In genomic region chr6:39203804-39204495, GRCh38 we compare ENCODE assay signal across 11 cellular contexts. TPM values are rescaled to one million over a fixed set of nuclear protein-coding genes. Genes with fewer than 3 reads are reported as not detected.
A peak's percentile ranks its signal among the peaks of the same experiment; 100 is the strongest.
DNase-seq lines count a peak whose midpoint lies in the region; ATAC-seq, FAIRE-seq and TF ChIP-seq lines count a peak whose summit lies in the region.
"Had no signal": no experiment of that assay in that cellular context is flagged by ENCODE, and none has a peak within 500 bp of the region (broad histone marks: within the 10 kb centered on the region; RNA-seq: fewer than 3 reads in every experiment).

No MANE protein-coding gene starts in this region.

- no peaks in the 10 kb centered on the region for H3K27me3 Mint-ChIP-seq in activated naive CD8-positive, alpha-beta T cell treated with anti-CD3 and anti-CD28 coated beads, Interleukin-2, amount 50 U/mL, for 24 hours
- H3K27me3 Mint-ChIP-seq in activated naive CD8-positive, alpha-beta T cell treated with anti-CD3 and anti-CD28 coated beads for 36 hours, result no peaks in the 10 kb centered on the region
- no peaks in the 10 kb centered on the region for H3K27me3 Mint-ChIP-seq in activated T-helper 2 cell treated with anti-CD3 and anti-CD28 coated beads, Interferon-gamma antibody, Interleukin-2, Interleukin-4, amounts not matched to agents 10 μg/mL and 5 μg/mL and 100 μg/mL, durations not matched to agents 14 hours and 24 hours and 36 hours (ENCODE audit: low read depth)
- H3K27me3 Mint-ChIP-seq in mesothelial cell of epicardium (ENCODE audit: low read depth), result no peaks in the 10 kb centered on the region

- H3K4me3 Mint-ChIP-seq in activated naive CD8-positive, alpha-beta T cell treated with anti-CD3 and anti-CD28 coated beads, Interleukin-2, amount 50 U/mL, for 24 hours, result no peak overlapping the region
- H3K4me3 Mint-ChIP-seq in activated naive CD8-positive, alpha-beta T cell treated with anti-CD3 and anti-CD28 coated beads for 36 hours, result no peak overlapping the region
- H3K4me3 Mint-ChIP-seq in activated T-helper 2 cell treated with anti-CD3 and anti-CD28 coated beads, Interferon-gamma antibody, Interleukin-2, Interleukin-4, amounts not matched to agents 10 μg/mL and 5 μg/mL and 100 μg/mL, durations not matched to agents 14 hours and 24 hours and 36 hours (ENCODE audit: low read depth), result no peak overlapping the region
- no peak overlapping the region for H3K4me3 Mint-ChIP-seq in mesothelial cell of epicardium

- no peaks in the 10 kb centered on the region for H3K9me3 Mint-ChIP-seq in activated naive CD8-positive, alpha-beta T cell treated with anti-CD3 and anti-CD28 coated beads, Interleukin-2, amount 50 U/mL, for 24 hours
- no peaks in the 10 kb centered on the region for H3K9me3 Mint-ChIP-seq in activated naive CD8-positive, alpha-beta T cell treated with anti-CD3 and anti-CD28 coated beads for 36 hours
- no peaks in the 10 kb centered on the region for H3K9me3 Mint-ChIP-seq in activated T-helper 2 cell treated with anti-CD3 and anti-CD28 coated beads, Interferon-gamma antibody, Interleukin-2, Interleukin-4, amounts not matched to agents 10 μg/mL and 5 μg/mL and 100 μg/mL, durations not matched to agents 14 hours and 24 hours and 36 hours
- no peaks in the 10 kb centered on the region for H3K9me3 Mint-ChIP-seq in mesothelial cell of epicardium

- no peak for DNase-seq in activated naive CD8-positive, alpha-beta T cell treated with anti-CD3 and anti-CD28 coated beads, Interleukin-2, amount 50 U/mL, for 24 hours
- no peak for DNase-seq in activated naive CD8-positive, alpha-beta T cell treated with anti-CD3 and anti-CD28 coated beads for 36 hours
- no peak for DNase-seq in activated T-helper 2 cell treated with anti-CD3 and anti-CD28 coated beads, Interferon-gamma antibody, Interleukin-2, Interleukin-4, amounts not matched to agents 10 μg/mL and 5 μg/mL and 100 μg/mL, durations not matched to agents 14 hours and 24 hours and 36 hours (ENCODE audit: low spot score)
- DNase-seq in mesothelial cell of epicardium (ENCODE audit: low spot score in 2 of 2, unreplicated experiment in 2 of 2) (peak; percentile 42 to 71), urothelium cell line (ENCODE audit: low spot score) (peak; percentile 89), NCI-H1930 (lab: John Stamatoyannopoulos, UW) (no peak), RKO (ENCODE audit: low spot score) (no peak)
- DNase-seq: Kasumi-1, NCI-H774 had no signal

- TF ChIP-seq CTCF in mesothelial cell of epicardium (IDR thresholded peaks at IDR 0.05; ENCODE audit: unreplicated experiment), result no peak

- peak; percentile 89 for FAIRE-seq in urothelium cell line (lab: Jason Lieb, UNC)
- FAIRE-seq: G401.6 had no signal

- H3K36me3 Mint-ChIP-seq in activated naive CD8-positive, alpha-beta T cell treated with anti-CD3 and anti-CD28 coated beads, Interleukin-2, amount 50 U/mL, for 24 hours (ENCODE audit: low read depth), result peaks cover 4% of the 10 kb centered on the region
- peaks cover 7% of the 10 kb centered on the region for H3K36me3 Mint-ChIP-seq in activated naive CD8-positive, alpha-beta T cell treated with anti-CD3 and anti-CD28 coated beads for 36 hours
- H3K36me3 Mint-ChIP-seq in activated T-helper 2 cell treated with anti-CD3 and anti-CD28 coated beads, Interferon-gamma antibody, Interleukin-2, Interleukin-4, amounts not matched to agents 10 μg/mL and 5 μg/mL and 100 μg/mL, durations not matched to agents 14 hours and 24 hours and 36 hours (ENCODE audit: low read depth), result peaks cover 44% of the 10 kb centered on the region
- H3K36me3 Mint-ChIP-seq in mesothelial cell of epicardium, result no peaks in the 10 kb centered on the region

- intact Hi-C loops in activated T-helper 2 cell treated with anti-CD3 and anti-CD28 coated beads, Interferon-gamma antibody, Interleukin-2, Interleukin-4, amounts not matched to agents 10 μg/mL and 5 μg/mL and 100 μg/mL, durations not matched to agents 14 hours and 24 hours and 36 hours (cut with micrococcal nuclease), result no loop called here

- no peak for ATAC-seq in activated naive CD8-positive, alpha-beta T cell treated with anti-CD3 and anti-CD28 coated beads, Interleukin-2, amount 50 U/mL, for 24 hours
- no peak for ATAC-seq in GM19351 (IDR thresholded peaks at IDR 0.05; ENCODE audit: unreplicated experiment)

- peaks cover 11% of the 10 kb centered on the region for H3K4me1 Mint-ChIP-seq in activated naive CD8-positive, alpha-beta T cell treated with anti-CD3 and anti-CD28 coated beads, Interleukin-2, amount 50 U/mL, for 24 hours
- peaks cover 8% of the 10 kb centered on the region for H3K4me1 Mint-ChIP-seq in activated naive CD8-positive, alpha-beta T cell treated with anti-CD3 and anti-CD28 coated beads for 36 hours
- peaks cover 32% of the 10 kb centered on the region for H3K4me1 Mint-ChIP-seq in activated T-helper 2 cell treated with anti-CD3 and anti-CD28 coated beads, Interferon-gamma antibody, Interleukin-2, Interleukin-4, amounts not matched to agents 10 μg/mL and 5 μg/mL and 100 μg/mL, durations not matched to agents 14 hours and 24 hours and 36 hours (ENCODE audit: low read depth)
- peaks cover 58% of the 10 kb centered on the region for H3K4me1 Mint-ChIP-seq in mesothelial cell of epicardium

- H3K27ac Mint-ChIP-seq in activated naive CD8-positive, alpha-beta T cell treated with anti-CD3 and anti-CD28 coated beads, Interleukin-2, amount 50 U/mL, for 24 hours, result peak overlapping the region; percentile 4
- H3K27ac Mint-ChIP-seq in activated naive CD8-positive, alpha-beta T cell treated with anti-CD3 and anti-CD28 coated beads for 36 hours, result no peak overlapping the region
- peak overlapping the region; percentile 9 for H3K27ac Mint-ChIP-seq in activated T-helper 2 cell treated with anti-CD3 and anti-CD28 coated beads, Interferon-gamma antibody, Interleukin-2, Interleukin-4, amounts not matched to agents 10 μg/mL and 5 μg/mL and 100 μg/mL, durations not matched to agents 14 hours and 24 hours and 36 hours
- peak overlapping the region; percentile 96 for H3K27ac Mint-ChIP-seq in mesothelial cell of epicardium

RNA-seq across cellular contexts. Expression of gene KCNK5, which starts 25.3 kb away (rescaled TPM):
- 10 to 100 TPM; 18.6 to 19.6 TPM for total RNA-seq in activated naive CD8-positive, alpha-beta T cell treated with anti-CD3 and anti-CD28 coated beads for 36 hours
- 41.5 and 42.6 TPM in 2 replicates for total RNA-seq in activated T-helper 2 cell treated with anti-CD3 and anti-CD28 coated beads, Interferon-gamma antibody, Interleukin-2, Interleukin-4, amounts not matched to agents 10 μg/mL and 5 μg/mL and 100 μg/mL, durations not matched to agents 14 hours and 24 hours and 36 hours
- total RNA-seq in mesothelial cell of epicardium, result 2.5 to 2.9 TPM (median 2.7 TPM) in 3 replicates

Comparison
In these comparisons a context has a peak if more than half of its experiments do, and no peak if none do; other contexts are left out.
1. DNase-seq: peak in mesothelial cell of epicardium (2 of 2) and urothelium cell line (single experiment); none in activated naive CD8-positive, alpha-beta T cell treated with anti-CD3 and anti-CD28 coated beads, Interleukin-2, amount 50 U/mL, for 24 hours (single experiment), activated naive CD8-positive, alpha-beta T cell treated with anti-CD3 and anti-CD28 coated beads for 36 hours (single experiment), activated T-helper 2 cell treated with anti-CD3 and anti-CD28 coated beads, Interferon-gamma antibody, Interleukin-2, Interleukin-4, amounts not matched to agents 10 μg/mL and 5 μg/mL and 100 μg/mL, durations not matched to agents 14 hours and 24 hours and 36 hours (single experiment), NCI-H1930 (0 of 2) and RKO (single experiment).